Comparison of ENCODE assay signal across 1 cellular context in the genomic region with DNA sequence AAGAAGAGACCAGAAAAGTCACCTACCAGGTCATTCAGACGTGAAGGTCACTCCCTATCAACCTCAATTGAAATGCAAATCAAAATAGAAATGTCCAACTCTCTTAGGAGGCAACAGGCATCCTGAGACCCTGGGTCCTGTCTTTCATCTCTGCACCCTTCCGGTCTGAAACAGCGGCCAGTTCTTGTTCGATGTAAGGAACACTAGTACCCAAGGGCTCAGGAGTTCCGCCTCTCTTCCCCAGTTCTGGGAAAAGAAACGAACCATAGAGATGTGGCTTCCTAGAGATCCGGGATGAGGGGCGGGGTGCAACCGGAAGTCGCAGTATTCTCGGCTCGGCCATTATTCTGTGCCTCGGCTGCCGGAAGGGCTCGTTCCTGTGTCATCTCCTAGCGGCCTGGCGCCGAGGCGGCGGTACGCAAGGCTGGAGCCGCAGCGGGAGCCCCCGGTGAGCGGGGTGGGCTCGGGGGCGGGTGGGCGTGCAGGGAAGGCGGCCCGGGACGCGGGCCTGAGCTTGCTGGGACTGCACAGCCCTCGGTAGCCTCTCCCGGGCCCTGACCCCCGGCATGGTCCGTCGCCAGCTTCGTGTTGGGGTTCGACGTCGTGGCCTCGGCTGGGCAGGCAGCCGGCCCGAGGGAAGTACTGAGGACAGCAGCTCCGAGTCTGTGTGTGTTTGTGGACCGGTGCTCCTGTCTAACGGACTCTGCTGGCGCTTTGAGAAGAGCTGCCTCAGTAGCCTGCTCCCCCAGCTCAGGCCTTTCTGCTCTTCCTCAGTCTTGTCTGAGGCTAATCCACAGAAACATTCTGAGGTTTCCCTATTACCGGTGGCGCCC.
TF ChIP-seq lines count a peak whose summit lies in the region.

Gene ZNF197, plus strand, starts transcription at position 341 of the 833 bp plus-strand sequence. CDS start 4,119 bp downstream, outside the sequence.

TF ChIP-seq in endothelial cell of umbilical vein, 7 proteins besides CTCF, POLR2A, EP300 and RAD21 (continued from another document):
- no peak for TF ChIP-seq GATA2 (IDR thresholded peaks at IDR 0.05; ENCODE audit: insufficient read depth, insufficient read length, low read depth, low read length)
- TF ChIP-seq POLR2AphosphoS5 (IDR thresholded peaks at IDR 0.05; ENCODE audit: insufficient read depth, low read depth, low read length): peak; percentile 84
- no peak for TF ChIP-seq MAX (IDR thresholded peaks at IDR 0.05; ENCODE audit: insufficient read depth, insufficient read length)
- no peak for TF ChIP-seq EZH2 (IDR thresholded peaks at IDR 0.05; ENCODE audit: borderline replicate concordance, low read depth, low read length, severe bottlenecking)
